In the genomic region with DNA sequence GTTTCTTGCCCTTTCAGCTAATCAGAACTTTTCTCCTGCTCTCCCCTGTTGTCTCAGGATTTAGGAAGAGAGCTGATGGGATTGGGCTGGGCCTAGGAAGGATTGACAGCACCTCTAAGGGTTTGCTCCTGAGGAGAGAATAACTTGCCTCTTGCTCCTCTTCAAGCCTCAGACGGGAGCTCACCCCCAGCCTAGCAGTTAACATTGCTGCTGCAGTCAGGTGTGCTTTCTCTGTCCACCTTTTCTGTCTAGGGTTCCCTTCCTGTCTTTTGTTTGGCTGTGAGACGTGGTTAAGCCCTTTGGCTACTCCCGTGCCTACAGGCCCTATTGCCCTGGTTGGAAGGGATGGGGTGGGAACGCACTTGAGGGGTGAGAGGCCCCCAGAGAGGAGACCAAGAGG, we compare ENCODE assay signal across 19 cellular contexts. TPM values are rescaled to one million over a fixed set of nuclear protein-coding genes. Genes with fewer than 3 reads are reported as not detected.
A peak's percentile ranks its signal among the peaks of the same experiment; 100 is the strongest.
DNase-seq lines count a peak whose midpoint lies in the region; ATAC-seq and TF ChIP-seq lines count a peak whose summit lies in the region.
"Had no signal": no experiment of that assay in that cellular context is flagged by ENCODE, and none has a peak within 500 bp of the region (broad histone marks: within the 10 kb centered on the region; RNA-seq: fewer than 3 reads in every experiment).

No MANE protein-coding gene starts in this region.

- H3K4me3 ChIP-seq in GM23338 (no peak overlapping the region), endodermal cell (ENCODE audit: low read length) (no peak overlapping the region)

- DNase-seq in GM23338 (ENCODE audit: low spot score) = peak; percentile 43
- DNase-seq in NCI-H2029 (lab: John Stamatoyannopoulos, UW) = peak; percentile 48
- peak; percentile 49 for DNase-seq in endodermal cell
- DNase-seq in progenitor cell of endocrine pancreas (ENCODE audit: low spot score, unreplicated experiment) = no peak
- no peak for DNase-seq in KG1 (lab: John Stamatoyannopoulos, UW)
- DNase-seq: CD4-positive, alpha-beta T cell; COR-L47; DND-41; Kasumi-1; NCI-H1930; NCI-H446 treated with DMSO at 0.1 percent for 48 hours; NCI-H526 treated with DMSO at 0.1 percent for 48 hours; NK-92 treated with Interleukin-12 subunit alpha and Interleukin-12 subunit beta, amount 100 ng/mL, for 24 hours had no signal

- H3K27ac ChIP-seq in GM23338 (ENCODE audit: low read depth) (peak overlapping the region; percentile 18; the same call in 1 of the 2 replicates), endodermal cell (ENCODE audit: low read depth, low read length) (no peak overlapping the region)

- H4K20me1 ChIP-seq in GM23338 (replicated peaks; ENCODE audit: insufficient read depth) = no peaks in the 10 kb centered on the region

- no peak for TF ChIP-seq CTCF in GM23338 (conservative IDR thresholded peaks at IDR 0.05; ENCODE audit: low read depth in 2 of 2)
- TF ChIP-seq CTCF in endodermal cell (conservative IDR thresholded peaks at IDR 0.05) = no peak
- TF ChIP-seq CTCF in progenitor cell of endocrine pancreas (IDR thresholded peaks at IDR 0.05; ENCODE audit: unreplicated experiment) = no peak

- H3K27ac Mint-ChIP-seq in GM23338 = peak overlapping the region; percentile 68; the same call in 1 of the 2 replicates
- no peak overlapping the region for H3K27ac Mint-ChIP-seq in endodermal cell
- peak overlapping the region; percentile 47 for H3K27ac Mint-ChIP-seq in progenitor cell of endocrine pancreas
- H3K27ac Mint-ChIP-seq: CD4-positive, alpha-beta T cell had no signal

- peaks cover 84% of the 10 kb centered on the region for H3K79me2 ChIP-seq in GM23338 (replicated peaks; ENCODE audit: insufficient read depth)

- 75 to 89% methylated on average over 1 to 4 of the region's 4 CpGs for WGBS in endodermal cell (ENCODE audit: insufficient coverage in 1 of 2, insufficient read length in 1 of 2), 2 experiments

- H3F3A ChIP-seq in GM23338 (replicated peaks; ENCODE audit: low read depth) = no peaks in the 10 kb centered on the region

- H3K9me3 Mint-ChIP-seq in GM23338 = no peaks in the 10 kb centered on the region; the same call in 2 of the 3 replicates
- no peaks in the 10 kb centered on the region for H3K9me3 Mint-ChIP-seq in endodermal cell
- no peaks in the 10 kb centered on the region for H3K9me3 Mint-ChIP-seq in progenitor cell of endocrine pancreas (ENCODE audit: low read depth)
- H3K9me3 Mint-ChIP-seq: CD4-positive, alpha-beta T cell had no signal

- H3K4me3 Mint-ChIP-seq in GM23338 (no peak overlapping the region), endodermal cell (no peak overlapping the region), progenitor cell of endocrine pancreas (ENCODE audit: low read depth) (no peak overlapping the region)
- H3K4me3 Mint-ChIP-seq: CD4-positive, alpha-beta T cell had no signal

- H3K27me3 Mint-ChIP-seq in GM23338 (ENCODE audit: insufficient read depth, low read depth, poor library complexity) = no peaks in the 10 kb centered on the region
- H3K27me3 Mint-ChIP-seq in endodermal cell (ENCODE audit: insufficient read depth) = no peaks in the 10 kb centered on the region
- H3K27me3 Mint-ChIP-seq in progenitor cell of endocrine pancreas = no peaks in the 10 kb centered on the region

- H3K27me3 ChIP-seq in GM23338 (ENCODE audit: insufficient read depth) (no peaks in the 10 kb centered on the region), endodermal cell (ENCODE audit: control insufficient read depth, insufficient read depth, low read length, poor library complexity, severe bottlenecking) (no peaks in the 10 kb centered on the region)

- H3K36me3 ChIP-seq in GM23338 (ENCODE audit: insufficient read depth) (no peaks in the 10 kb centered on the region), endodermal cell (ENCODE audit: control insufficient read depth, insufficient read depth, low read length) (no peaks in the 10 kb centered on the region)

- no peak overlapping the region for H3K9ac ChIP-seq in endodermal cell (ENCODE audit: extremely low read depth, low read length, poor library complexity, severe bottlenecking)

- H3K4me2 ChIP-seq in GM23338 = peak overlapping the region; percentile 41

- H3K9me3 ChIP-seq in endodermal cell (ENCODE audit: control insufficient read depth, low read length) = no peaks in the 10 kb centered on the region

- H3K36me3 Mint-ChIP-seq in GM23338 (ENCODE audit: low read depth) (no peaks in the 10 kb centered on the region), endodermal cell (ENCODE audit: low read depth) (no peaks in the 10 kb centered on the region), progenitor cell of endocrine pancreas (ENCODE audit: insufficient read depth) (no peaks in the 10 kb centered on the region)

- H3K4me1 Mint-ChIP-seq in GM23338 (peaks cover 53% of the 10 kb centered on the region), endodermal cell (peaks cover 11% of the 10 kb centered on the region), progenitor cell of endocrine pancreas (ENCODE audit: low read depth) (peaks cover 4% of the 10 kb centered on the region)

- H3K9me2 ChIP-seq in GM23338 (ENCODE audit: insufficient read depth) = no peaks in the 10 kb centered on the region

- ATAC-seq in GM23338 (peak; percentile 68), GM18502 (IDR thresholded peaks at IDR 0.05; ENCODE audit: poor library complexity, unreplicated experiment) (no peak), HG03565 (IDR thresholded peaks at IDR 0.05; ENCODE audit: unreplicated experiment) (no peak)
- ATAC-seq: SK-N-SH treated with all-trans-retinoic acid at 6 μM for 48 hours had no signal

- H3K4me1 ChIP-seq in GM23338 (ENCODE audit: insufficient read depth) (peaks cover 32% of the 10 kb centered on the region), endodermal cell (ENCODE audit: control insufficient read depth, insufficient read depth, low read length) (no peaks in the 10 kb centered on the region)

- H2AFZ ChIP-seq in GM23338 = no peak overlapping the region

TF ChIP-seq in GM23338, 12 proteins besides CTCF, POLR2A, EP300 and RAD21:
- TF ChIP-seq CREB1 (CRISPR knock-in tag; IDR thresholded peaks at IDR 0.05; ENCODE audit: low read depth) (no peak), REST (IDR thresholded peaks at IDR 0.05; ENCODE audit: unreplicated experiment) (no peak), EZH2 (IDR thresholded peaks at IDR 0.05; ENCODE audit: low read depth, unreplicated experiment) (no peak)

RNA-seq across cellular contexts. Expression of gene TMEM108, which starts 20.1 kb away (rescaled TPM):
- total RNA-seq in GM23338 (2014; rRNA removed; shearing (Covaris generic)) = 7.4 and 7.9 TPM in 2 replicates
- 13.2 and 15.3 TPM in 2 replicates for polyA plus RNA-seq in GM23338 (2016; fragmentation: Nextera tagmentation; extraction: Ambion mirVana)
- total RNA-seq in endodermal cell = 1 to 10 TPM; 4.8 to 7.9 TPM
- 6.4 TPM for polyA plus RNA-seq in endodermal cell (2013, experiment 1 of 2)
- polyA plus RNA-seq in endodermal cell (2013, experiment 2 of 2) = 7.2 TPM
- total RNA-seq in progenitor cell of endocrine pancreas = 6.1 and 6.7 TPM in 2 replicates
- total RNA-seq: CD4-positive, alpha-beta T cell; MCF 10A; T-helper 2 cell treated with Interferon-gamma antibody and Interleukin-4, amounts not matched to agents 100 ng/mL and 5 ng/mL, for 36 hours had no signal
- polyA plus RNA-seq: BJ had no signal

Comparison
In these comparisons a context has a peak if more than half of its experiments do, and no peak if none do; other contexts are left out.
1. DNase-seq: peak in GM23338 (single experiment), NCI-H2029 (single experiment) and endodermal cell (single experiment); none in progenitor cell of endocrine pancreas (single experiment) and KG1 (single experiment).